Comparison of ENCODE assay signal across 8 cellular contexts in the genomic region with DNA sequence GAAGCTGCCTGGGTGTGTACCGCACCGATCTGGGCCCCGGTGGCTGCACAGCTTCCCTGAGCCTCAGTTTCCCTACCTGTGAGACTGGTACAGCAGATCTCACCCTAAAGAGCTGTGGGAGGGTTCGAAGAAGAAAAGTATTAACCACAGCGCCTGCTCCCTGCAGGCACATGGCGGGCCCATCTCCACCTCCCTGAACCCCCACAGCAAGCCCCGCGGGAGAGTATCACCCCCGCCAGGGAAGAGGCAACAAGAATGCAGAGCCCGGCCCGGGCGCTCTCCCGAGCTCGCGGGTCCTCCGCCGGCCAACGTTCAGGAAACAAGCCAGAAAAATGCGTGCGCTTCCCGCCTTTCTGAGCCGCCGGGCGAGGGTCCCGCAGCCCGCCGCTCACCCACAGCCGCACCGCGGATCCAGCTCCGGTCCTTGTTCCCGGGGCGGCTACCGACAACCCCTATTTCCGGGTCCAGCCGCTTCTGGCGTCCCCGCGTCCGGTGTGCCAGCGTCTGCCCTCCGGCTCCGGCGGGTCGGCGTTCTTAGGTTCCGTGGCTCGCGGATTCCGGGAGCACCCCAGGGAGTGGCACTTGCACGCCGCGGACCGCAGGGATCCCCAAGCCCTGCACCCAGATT. TPM values are rescaled to one million over a fixed set of nuclear protein-coding genes. Genes with fewer than 3 reads are reported as not detected.
DNase-seq lines count a peak whose midpoint lies in the region; FAIRE-seq and TF ChIP-seq lines count a peak whose summit lies in the region.

A gene with protein sequence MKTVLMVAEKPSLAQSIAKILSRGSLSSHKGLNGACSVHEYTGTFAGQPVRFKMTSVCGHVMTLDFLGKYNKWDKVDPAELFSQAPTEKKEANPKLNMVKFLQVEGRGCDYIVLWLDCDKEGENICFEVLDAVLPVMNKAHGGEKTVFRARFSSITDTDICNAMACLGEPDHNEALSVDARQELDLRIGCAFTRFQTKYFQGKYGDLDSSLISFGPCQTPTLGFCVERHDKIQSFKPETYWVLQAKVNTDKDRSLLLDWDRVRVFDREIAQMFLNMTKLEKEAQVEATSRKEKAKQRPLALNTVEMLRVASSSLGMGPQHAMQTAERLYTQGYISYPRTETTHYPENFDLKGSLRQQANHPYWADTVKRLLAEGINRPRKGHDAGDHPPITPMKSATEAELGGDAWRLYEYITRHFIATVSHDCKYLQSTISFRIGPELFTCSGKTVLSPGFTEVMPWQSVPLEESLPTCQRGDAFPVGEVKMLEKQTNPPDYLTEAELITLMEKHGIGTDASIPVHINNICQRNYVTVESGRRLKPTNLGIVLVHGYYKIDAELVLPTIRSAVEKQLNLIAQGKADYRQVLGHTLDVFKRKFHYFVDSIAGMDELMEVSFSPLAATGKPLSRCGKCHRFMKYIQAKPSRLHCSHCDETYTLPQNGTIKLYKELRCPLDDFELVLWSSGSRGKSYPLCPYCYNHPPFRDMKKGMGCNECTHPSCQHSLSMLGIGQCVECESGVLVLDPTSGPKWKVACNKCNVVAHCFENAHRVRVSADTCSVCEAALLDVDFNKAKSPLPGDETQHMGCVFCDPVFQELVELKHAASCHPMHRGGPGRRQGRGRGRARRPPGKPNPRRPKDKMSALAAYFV (minus strand): TSS at position 450 of the 628 bp plus-strand sequence. CDS start 7,078 bp downstream, outside the sequence.

- H3K4me1 ChIP-seq in SJSA1 (replicated peaks) (peaks cover 9% of the 10 kb centered on the region), neuron (ENCODE audit: insufficient read depth, low read length) (peaks cover 17% of the 10 kb centered on the region), stomach smooth muscle (ENCODE audit: control insufficient read depth, insufficient read depth, low read length) (peaks cover 15% of the 10 kb centered on the region)

- H3K9me3 ChIP-seq in AG04450 (ENCODE audit: control insufficient read depth, insufficient read depth, low read length) = peaks cover 3% of the 10 kb centered on the region; the same call in 1 of the 2 replicates
- no peaks in the 10 kb centered on the region for H3K9me3 ChIP-seq in SJSA1 (replicated peaks)
- H3K9me3 ChIP-seq in neuron (ENCODE audit: low read length) = no peaks in the 10 kb centered on the region
- H3K9me3 ChIP-seq in stomach smooth muscle (ENCODE audit: control insufficient read depth in 2 of 2, low read length in 2 of 2) = no peaks in the 10 kb centered on the region

- POLR2A ChIA-PET in AG04450 (lab: Yijun Ruan, JAX) = no interaction called here

- H3K36me3 ChIP-seq in SJSA1 = peaks cover 9% of the 10 kb centered on the region
- peaks cover 11% of the 10 kb centered on the region for H3K36me3 ChIP-seq in neuron (ENCODE audit: insufficient read depth, low read length)
- H3K36me3 ChIP-seq in stomach smooth muscle (ENCODE audit: control insufficient read depth in 2 of 2, insufficient read depth in 2 of 2, low read length in 2 of 2) = peaks cover 0 to 4% of the 10 kb centered on the region in 2 donors

- CTCF ChIA-PET in AG04450 (lab: Charles Lee) = interaction anchor here (0.7 to 3.2 kb wide), 2 partner anchors 10 to 14 kb away, joined by 3 to 30 read pairs; no protein-coding TSS in a partner anchor

- peak; percentile 53 for FAIRE-seq in GM19239 (lab: Jason Lieb, UNC)

- DNase-seq in AG04450 (ENCODE audit: low read depth, low spot score) (peak; percentile 27), GM19239 (ENCODE audit: insufficient read length, low spot score) (peak; percentile 86), LoVo (ENCODE audit: low spot score) (peak; percentile 82), SJSA1 (ENCODE audit: low read depth in 1 of 2, low spot score in 2 of 2) (peak; percentile 62 to 79), foreskin melanocyte (peak; percentile 64)
- peak; percentile 67 for DNase-seq in activated gamma-delta T cell treated with anti-CD3 and anti-CD28 coated beads, Interleukin-2, amount 50 U/mL, for 16 hours (ENCODE audit: low read depth)

- peak within 1 kb of the TSS; percentile 92 to 95 for H3K9ac ChIP-seq in stomach smooth muscle (ENCODE audit: low read length in 2 of 2)

- no peak for TF ChIP-seq CTCF in AG04450 (IDR thresholded peaks at IDR 0.05; ENCODE audit: low read depth, low read length)

- H3K4me3 ChIP-seq in AG04450 (ENCODE audit: low read depth, low read length) (peak within 1 kb of the TSS; percentile 92), SJSA1 (peak within 1 kb of the TSS; percentile 77), neuron (ENCODE audit: low read length) (peak within 1 kb of the TSS; percentile 74), stomach smooth muscle (ENCODE audit: low read length in 2 of 2) (peak within 1 kb of the TSS; percentile 89 to 96)

- peak within 1 kb of the TSS; percentile 66 for H2AFZ ChIP-seq in neuron (ENCODE audit: low read depth, low read length)

- H3K27ac ChIP-seq in AG04450 (ENCODE audit: low read depth, low read length) = no peak within 1 kb of the TSS
- H3K27ac ChIP-seq in SJSA1 = peak within 1 kb of the TSS; percentile 30; the same call in 1 of the 2 replicates
- H3K27ac ChIP-seq in stomach smooth muscle (ENCODE audit: low read length) = peak within 1 kb of the TSS; percentile 62

- peaks cover 3% of the 10 kb centered on the region for H3K27me3 ChIP-seq in AG04450 (ENCODE audit: control insufficient read depth, insufficient read depth, low read length)
- H3K27me3 ChIP-seq in SJSA1 (replicated peaks) = no peaks in the 10 kb centered on the region
- H3K27me3 ChIP-seq in neuron (ENCODE audit: insufficient read depth, low read length) = no peaks in the 10 kb centered on the region
- no peaks in the 10 kb centered on the region for H3K27me3 ChIP-seq in stomach smooth muscle (ENCODE audit: control insufficient read depth in 1 of 2, insufficient read depth in 2 of 2, low read length in 2 of 2)

RNA-seq across cellular contexts. Expression of the gene that starts here (rescaled TPM):
- 10.3 and 13.2 TPM in 2 replicates for polyA plus RNA-seq in AG04450 (2011; rRNA removed)
- polyA minus RNA-seq in AG04450 (2011; rRNA and poly(A)+ RNA removed) = 15.9 and 21.4 TPM in 2 replicates
- 12.9 and 34.3 TPM in 2 replicates for total RNA-seq in SJSA1 (2014; rRNA removed; shearing (Covaris generic))

Comparison
In these comparisons a context has a peak if more than half of its experiments do, and no peak if none do; other contexts are left out.
1. DNase-seq: peak in every context shown above with its lines; median percentile 86 in GM19239; 82 in LoVo; 70 in SJSA1; 67 in activated gamma-delta T cell treated with anti-CD3 and anti-CD28 coated beads, Interleukin-2, amount 50 U/mL, for 16 hours; 64 in foreskin melanocyte; 27 in AG04450.